ENCODE assay signal across 2 cellular contexts in the genomic region with DNA sequence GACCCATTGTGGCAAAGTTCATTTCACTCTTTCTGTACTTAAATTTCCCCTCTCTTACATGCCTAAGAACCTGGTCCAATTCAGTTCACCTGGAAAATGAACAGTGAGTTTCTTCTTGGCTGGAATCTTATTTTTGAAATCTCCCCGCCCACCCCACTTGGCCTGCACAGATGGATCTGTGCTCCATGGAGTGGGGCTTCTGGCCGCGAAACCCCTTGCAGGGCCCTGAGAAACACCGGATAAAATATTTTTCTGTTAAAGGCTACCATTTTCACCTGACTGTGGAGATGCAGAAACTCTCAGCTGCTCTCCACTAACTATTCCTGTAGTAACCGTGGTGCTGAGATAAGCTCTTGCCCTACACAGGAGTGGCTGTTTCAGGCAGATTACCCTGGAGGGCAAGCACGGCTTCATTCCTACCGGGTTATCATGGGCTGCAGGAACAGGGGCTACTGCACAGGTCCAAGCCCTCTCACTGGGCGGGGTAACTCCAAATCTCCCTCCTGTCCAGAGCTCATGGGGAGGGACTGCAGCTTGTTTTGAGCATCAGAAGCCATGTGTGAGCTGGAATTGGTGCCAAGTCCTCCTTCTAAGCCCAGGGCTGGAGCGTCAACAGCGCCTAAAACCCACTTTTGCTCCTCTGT.
TF ChIP-seq lines count a peak whose summit lies in the region.

No MANE protein-coding gene starts in this region.

TF ChIP-seq in liver, 16 proteins besides CTCF, POLR2A, EP300 and RAD21 (continued from another document):
- TF ChIP-seq NR2F2 (IDR thresholded peaks at IDR 0.05), result no peak
- no peak for TF ChIP-seq HNF4G (IDR thresholded peaks at IDR 0.05)

TF ChIP-seq in HepG2, 621 proteins besides CTCF, POLR2A, EP300 and RAD21:
- TF ChIP-seq, protein P1, sequence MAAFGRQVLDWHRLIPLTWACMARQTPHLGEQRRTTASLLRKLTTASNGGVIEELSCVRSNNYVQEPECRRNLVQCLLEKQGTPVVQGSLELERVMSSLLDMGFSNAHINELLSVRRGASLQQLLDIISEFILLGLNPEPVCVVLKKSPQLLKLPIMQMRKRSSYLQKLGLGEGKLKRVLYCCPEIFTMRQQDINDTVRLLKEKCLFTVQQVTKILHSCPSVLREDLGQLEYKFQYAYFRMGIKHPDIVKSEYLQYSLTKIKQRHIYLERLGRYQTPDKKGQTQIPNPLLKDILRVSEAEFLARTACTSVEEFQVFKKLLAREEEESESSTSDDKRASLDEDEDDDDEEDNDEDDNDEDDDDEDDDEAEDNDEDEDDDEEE (CRISPR knock-in tag; IDR thresholded peaks at IDR 0.05), result no peak
- TF ChIP-seq ZNF24 (IDR thresholded peaks at IDR 0.05) (no peak), ZNF775 (CRISPR knock-in tag; IDR thresholded peaks at IDR 0.05; ENCODE audit: borderline replicate concordance) (no peak), ETV6 (CRISPR knock-in tag; conservative IDR thresholded peaks at IDR 0.05) (no peak), PHF8 (CRISPR knock-in tag; IDR thresholded peaks at IDR 0.05) (no peak), TBP (CRISPR knock-in tag; IDR thresholded peaks at IDR 0.05) (no peak), SIX1 (CRISPR knock-in tag; IDR thresholded peaks at IDR 0.05; ENCODE audit: borderline replicate concordance) (no peak), ZNF792 (CRISPR knock-in tag; IDR thresholded peaks at IDR 0.05) (no peak), SNAI1 (CRISPR knock-in tag; IDR thresholded peaks at IDR 0.05; ENCODE audit: borderline replicate concordance) (no peak), KDM5B (CRISPR knock-in tag; IDR thresholded peaks at IDR 0.05; ENCODE audit: borderline replicate concordance) (no peak), ZNF460 (CRISPR knock-in tag; IDR thresholded peaks at IDR 0.05; ENCODE audit: borderline replicate concordance) (no peak), DNMT1 (CRISPR knock-in tag; IDR thresholded peaks at IDR 0.05) (no peak), ATF7-NPFF (CRISPR knock-in tag; IDR thresholded peaks at IDR 0.05; ENCODE audit: low read depth) (no peak), ZNF3 (CRISPR knock-in tag; IDR thresholded peaks at IDR 0.05) (no peak)
- TF ChIP-seq, protein P2, sequence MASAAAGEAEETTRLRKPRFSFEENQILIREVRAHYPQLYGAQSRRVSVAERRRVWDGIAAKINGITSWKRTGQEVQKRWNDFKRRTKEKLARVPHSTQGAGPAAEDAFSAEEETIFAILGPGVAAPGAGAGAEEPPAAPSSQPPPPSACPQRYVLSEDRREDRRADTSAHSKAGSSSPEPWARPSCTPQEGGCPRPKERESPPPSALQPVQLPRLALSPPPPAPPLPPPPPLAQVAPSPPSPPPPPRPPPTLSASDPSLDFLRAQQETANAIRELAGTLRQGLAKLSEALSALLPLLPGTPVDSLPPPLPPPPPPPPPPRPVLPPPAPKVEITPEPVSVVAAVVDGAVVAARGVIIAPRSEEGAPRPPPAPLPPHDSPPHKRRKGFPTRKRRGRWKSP (CRISPR knock-in tag; IDR thresholded peaks at IDR 0.05), result no peak
